1 cellular context compared by ENCODE assay signal in the genomic region with DNA sequence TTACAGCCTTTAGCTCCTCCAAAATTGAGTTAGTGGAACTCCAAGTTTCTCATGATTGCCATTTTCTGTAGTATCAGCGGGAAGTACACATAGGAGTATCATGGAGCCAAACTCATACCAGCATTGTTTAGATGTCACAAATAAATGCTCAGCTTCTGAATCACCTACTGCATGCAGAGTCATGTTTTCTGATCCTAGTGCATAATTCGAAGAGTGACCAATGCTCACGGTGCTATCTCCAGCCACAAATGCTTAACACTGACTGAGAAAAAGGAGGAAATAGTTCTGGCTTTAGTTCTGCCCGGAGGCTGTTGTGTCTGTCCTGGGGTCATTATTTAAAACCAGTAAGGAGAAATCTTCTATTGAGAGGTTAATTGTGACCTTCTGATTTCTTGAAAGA.
TF ChIP-seq lines count a peak whose summit lies in the region.

No MANE protein-coding gene starts in this region.

TF ChIP-seq in IMR-90, 13 proteins besides CTCF, POLR2A, EP300 and RAD21:
- TF ChIP-seq, protein P1, sequence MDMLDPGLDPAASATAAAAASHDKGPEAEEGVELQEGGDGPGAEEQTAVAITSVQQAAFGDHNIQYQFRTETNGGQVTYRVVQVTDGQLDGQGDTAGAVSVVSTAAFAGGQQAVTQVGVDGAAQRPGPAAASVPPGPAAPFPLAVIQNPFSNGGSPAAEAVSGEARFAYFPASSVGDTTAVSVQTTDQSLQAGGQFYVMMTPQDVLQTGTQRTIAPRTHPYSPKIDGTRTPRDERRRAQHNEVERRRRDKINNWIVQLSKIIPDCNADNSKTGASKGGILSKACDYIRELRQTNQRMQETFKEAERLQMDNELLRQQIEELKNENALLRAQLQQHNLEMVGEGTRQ (IDR thresholded peaks at IDR 0.05; ENCODE audit: low read depth, low read length), result no peak
- TF ChIP-seq RFX5 (IDR thresholded peaks at IDR 0.05; ENCODE audit: low read depth, low read length) (no peak), RCOR1 (IDR thresholded peaks at IDR 0.05; ENCODE audit: insufficient replicate concordance, low read length) (no peak), BHLHE40 (IDR thresholded peaks at IDR 0.05; ENCODE audit: low read depth, low read length) (no peak), FOS (IDR thresholded peaks at IDR 0.05; ENCODE audit: low read depth, low read length) (no peak), CHD1 (IDR thresholded peaks at IDR 0.05; ENCODE audit: low read depth, low read length) (no peak), CEBPB (IDR thresholded peaks at IDR 0.05; ENCODE audit: low read depth, low read length) (no peak), MXI1 (IDR thresholded peaks at IDR 0.05; ENCODE audit: borderline replicate concordance, low read depth, low read length) (no peak), MAZ (IDR thresholded peaks at IDR 0.05; ENCODE audit: borderline replicate concordance, low read depth, low read length) (no peak), MAFK (IDR thresholded peaks at IDR 0.05; ENCODE audit: low read depth, low read length) (no peak), NFE2L2 (IDR thresholded peaks at IDR 0.05; ENCODE audit: low read depth, low read length) (no peak), SMC3 (IDR thresholded peaks at IDR 0.05; ENCODE audit: low read depth, low read length) (no peak)
- TF ChIP-seq, protein P2, sequence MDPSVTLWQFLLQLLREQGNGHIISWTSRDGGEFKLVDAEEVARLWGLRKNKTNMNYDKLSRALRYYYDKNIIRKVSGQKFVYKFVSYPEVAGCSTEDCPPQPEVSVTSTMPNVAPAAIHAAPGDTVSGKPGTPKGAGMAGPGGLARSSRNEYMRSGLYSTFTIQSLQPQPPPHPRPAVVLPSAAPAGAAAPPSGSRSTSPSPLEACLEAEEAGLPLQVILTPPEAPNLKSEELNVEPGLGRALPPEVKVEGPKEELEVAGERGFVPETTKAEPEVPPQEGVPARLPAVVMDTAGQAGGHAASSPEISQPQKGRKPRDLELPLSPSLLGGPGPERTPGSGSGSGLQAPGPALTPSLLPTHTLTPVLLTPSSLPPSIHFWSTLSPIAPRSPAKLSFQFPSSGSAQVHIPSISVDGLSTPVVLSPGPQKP (IDR thresholded peaks at IDR 0.05; ENCODE audit: borderline replicate concordance, low read depth, low read length), result no peak
TF ChIP-seq in IMR-90: peak in this region for 0.
